ENCODE assay signal across 2 cellular contexts in the genomic region with DNA sequence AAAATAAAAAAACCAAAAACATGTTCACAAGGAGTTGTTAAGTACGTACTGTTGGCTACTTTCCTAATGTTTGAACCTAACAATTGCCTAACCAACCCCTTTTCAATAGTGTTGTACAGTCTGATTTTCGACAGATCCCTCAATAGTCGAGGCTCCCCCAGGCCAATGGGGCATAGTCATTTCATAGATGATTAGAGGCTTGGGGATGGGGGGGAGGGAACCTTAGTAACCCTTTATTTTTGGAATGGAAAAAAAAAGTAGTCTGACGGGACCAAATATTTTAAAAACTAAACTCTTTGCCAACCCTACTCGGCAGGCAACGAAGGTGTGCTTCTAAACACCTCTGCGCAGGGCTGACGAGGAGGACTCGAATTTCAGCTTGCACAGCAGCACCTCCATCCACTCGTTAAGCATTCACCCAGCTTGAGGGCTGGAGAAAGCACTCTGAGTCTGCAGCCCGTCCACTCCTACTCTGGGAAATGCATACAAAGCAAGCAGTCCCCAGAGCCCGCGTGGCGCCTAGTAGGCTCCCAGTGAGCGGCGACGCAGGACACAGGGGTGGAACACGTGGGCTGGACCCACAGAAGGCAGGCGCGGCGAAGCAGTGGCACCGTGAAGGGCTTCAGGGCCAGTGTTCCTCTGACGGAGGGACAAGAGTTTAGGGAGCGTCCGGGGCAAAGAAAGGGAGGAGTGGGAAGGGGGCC.
TF ChIP-seq lines count a peak whose summit lies in the region.

No MANE protein-coding gene starts in this region.

TF ChIP-seq in IMR-90, 13 proteins besides CTCF, POLR2A, EP300 and RAD21:
- TF ChIP-seq USF2 (IDR thresholded peaks at IDR 0.05; ENCODE audit: low read depth, low read length) (peak; percentile 71), MXI1 (IDR thresholded peaks at IDR 0.05; ENCODE audit: borderline replicate concordance, low read depth, low read length) (peak; percentile 92), ELK1 (IDR thresholded peaks at IDR 0.05; ENCODE audit: borderline replicate concordance, low read depth, low read length) (no peak)
TF ChIP-seq in IMR-90: peak in this region for 2.

TF ChIP-seq in PFSK-1, 5 proteins besides CTCF, POLR2A, EP300 and RAD21:
- TF ChIP-seq SIN3A (IDR thresholded peaks at IDR 0.05; ENCODE audit: borderline replicate concordance, insufficient read depth, low read length): 0 out of 2 replicates have a peak, but pooled peaks have one; percentile 17
- TF ChIP-seq FOXP2 (optimal IDR thresholded peaks at IDR 0.05; ENCODE audit: borderline replicate concordance, extremely low read depth, extremely low read length, insufficient read depth): no peak
